Comparison of ENCODE assay signal across 21 cellular contexts in genomic region chr11:110873953-110874352, GRCh38.
DNase-seq lines count a peak whose midpoint lies in the region; ATAC-seq, FAIRE-seq and TF ChIP-seq lines count a peak whose summit lies in the region.
"Had no signal": no experiment of that assay in that cellular context is flagged by ENCODE, and none has a peak within 500 bp of the region (broad histone marks: within the 10 kb centered on the region; RNA-seq: fewer than 3 reads in every experiment).

No MANE protein-coding gene starts in this region.

- no peak for TF ChIP-seq RAD21 in HepG2 (CRISPR knock-in tag; IDR thresholded peaks at IDR 0.05)

- no peak overlapping the region for H3K4me3 Mint-ChIP-seq in activated CD4-positive, alpha-beta T cell treated with anti-CD3 and anti-CD28 coated beads for 36 hours
- H3K4me3 Mint-ChIP-seq: B cell; CD4-positive, CD25-positive, alpha-beta regulatory T cell; CD8-positive, alpha-beta T cell had no signal

- H3K36me3 ChIP-seq in HepG2 (replicated peaks in 1 of 2; ENCODE audit: control insufficient read depth in 1 of 2, insufficient read depth in 2 of 2, low read length in 2 of 2) = no peaks in the 10 kb centered on the region
- H3K36me3 ChIP-seq in right lobe of liver = no peaks in the 10 kb centered on the region
- H3K36me3 ChIP-seq: BLaER1 had no signal

- ATAC-seq in HepG2 (no peak), right lobe of liver (no peak), omental fat pad (ENCODE audit: low FRiP score) (peak; percentile 74)
- no peak for ATAC-seq in activated CD4-positive, alpha-beta T cell treated with anti-CD3 and anti-CD28 coated beads for 36 hours
- ATAC-seq: CD8-positive, alpha-beta T cell; GM12878 had no signal

- no peaks in the 10 kb centered on the region for H3K27me3 ChIP-seq in HepG2 (ENCODE audit: control insufficient read depth in 1 of 2, insufficient read depth in 2 of 2, low read length in 2 of 2)
- H3K27me3 ChIP-seq in right lobe of liver = no peaks in the 10 kb centered on the region
- H3K27me3 ChIP-seq: BLaER1 had no signal

- BruUV-seq in HepG2 (replicated peaks; lab: Mats Ljungman, UMichigan) = no TSS peak

- TF ChIP-seq EP300 in HepG2 (IDR thresholded peaks at IDR 0.05; ENCODE audit: low read depth in 2 of 2, low read length in 2 of 2) = no peak
- TF ChIP-seq EP300 in HepG2 (CRISPR knock-in tag; IDR thresholded peaks at IDR 0.05; ENCODE audit: borderline replicate concordance) = no peak

- H2AFZ ChIP-seq in HepG2 (ENCODE audit: low read length) = no peak overlapping the region

- no peak overlapping the region for H3K4me3 ChIP-seq in HepG2 (replicated peaks in 1 of 3; ENCODE audit: insufficient read depth in 1 of 3, low read depth in 2 of 3, low read length in 3 of 3)
- no peak overlapping the region for H3K4me3 ChIP-seq in right lobe of liver
- H3K4me3 ChIP-seq: BLaER1, GM12878 had no signal

- no peak overlapping the region for H3K9ac ChIP-seq in HepG2 (ENCODE audit: insufficient read depth, low read depth, low read length)
- H3K9ac ChIP-seq: BLaER1 had no signal

- DNase-seq in HepG2 (ENCODE audit: low spot score) (no peak), right lobe of liver (no peak), amniotic epithelial cell (ENCODE audit: low read depth) (peak; percentile 28), omental fat pad (ENCODE audit: low spot score) (no peak), posterior vena cava (ENCODE audit: low spot score) (no peak)
- no peak for DNase-seq in activated CD4-positive, alpha-beta T cell treated with anti-CD3 and anti-CD28 coated beads for 36 hours
- DNase-seq: Caco-2; CD4-positive, CD25-positive, alpha-beta regulatory T cell; CD8-positive, alpha-beta T cell; DMS79; EL; GDM1; GOT3; HCEC 1CT had no signal

- no peaks in the 10 kb centered on the region for H4K20me1 ChIP-seq in HepG2 (ENCODE audit: insufficient read depth, low read length)
- H4K20me1 ChIP-seq: BLaER1 had no signal

- TF ChIP-seq CTCF in HepG2 (CRISPR knock-in tag; IDR thresholded peaks at IDR 0.05) (no peak), right lobe of liver (IDR thresholded peaks at IDR 0.05) (no peak), omental fat pad (IDR thresholded peaks at IDR 0.05) (no peak)

- no peak overlapping the region for H3K4me2 ChIP-seq in HepG2 (ENCODE audit: low read depth, low read length)
- H3K4me2 ChIP-seq: BLaER1 had no signal

- no peaks in the 10 kb centered on the region for H3K36me3 Mint-ChIP-seq in activated CD4-positive, alpha-beta T cell treated with anti-CD3 and anti-CD28 coated beads for 36 hours (ENCODE audit: low read depth)
- H3K36me3 Mint-ChIP-seq: CD4-positive, CD25-positive, alpha-beta regulatory T cell; CD8-positive, alpha-beta T cell had no signal

- no peaks in the 10 kb centered on the region for H3K79me2 ChIP-seq in HepG2 (ENCODE audit: insufficient read depth, low read length)

- CTCF ChIA-PET in HepG2 (lab: Yijun Ruan, JAX; ENCODE audit: low intra/inter-chr PET ratio, low total read pairs) = no interaction called here
- CTCF ChIA-PET in activated CD4-positive, alpha-beta T cell treated with anti-CD3 and anti-CD28 coated beads for 36 hours (lab: Charles Lee) = interaction anchor here (0.9 kb wide), 1 partner anchor 13 kb away, joined by 3 read pairs; no protein-coding TSS in a partner anchor

- no peak overlapping the region for H3K27ac Mint-ChIP-seq in activated CD4-positive, alpha-beta T cell treated with anti-CD3 and anti-CD28 coated beads for 36 hours
- H3K27ac Mint-ChIP-seq: B cell; CD4-positive, CD25-positive, alpha-beta regulatory T cell; CD8-positive, alpha-beta T cell had no signal

- H3K9me3 ChIP-seq in HepG2 (ENCODE audit: low read length) = no peaks in the 10 kb centered on the region
- no peaks in the 10 kb centered on the region for H3K9me3 ChIP-seq in right lobe of liver
- H3K9me3 ChIP-seq: BLaER1, Caco-2 had no signal

- WGBS in HepG2 (ENCODE audit: low lambda C conversion rate) = 0% methylated on average over 1 of the region's 1 CpG
- 60% methylated on average over 1 of the region's 1 CpG for WGBS in right lobe of liver (ENCODE audit: insufficient coverage, low coverage, low lambda C conversion rate, missing lambda C conversion rate)

- no peaks in the 10 kb centered on the region for H3K9me3 Mint-ChIP-seq in activated CD4-positive, alpha-beta T cell treated with anti-CD3 and anti-CD28 coated beads for 36 hours (ENCODE audit: low read depth)
- H3K9me3 Mint-ChIP-seq: CD8-positive, alpha-beta T cell had no signal

- intact Hi-C loops in HepG2 (cut with micrococcal nuclease; ENCODE audit: unreplicated experiment) (no loop called here), right lobe of liver (cut with DNase I) (no loop called here), posterior vena cava (cut with DNase I) (no loop called here)
- intact Hi-C loops in activated CD4-positive, alpha-beta T cell treated with anti-CD3 and anti-CD28 coated beads for 36 hours (cut with DNase I, micrococcal nuclease) = no loop called here

- FAIRE-seq in HepG2 (lab: Jason Lieb, UNC) = no peak
- FAIRE-seq: A204.1, GM12878, H54 had no signal

- POLR2A ChIA-PET in HepG2 (lab: Yijun Ruan, JAX) = no interaction called here
- POLR2A ChIA-PET in activated CD4-positive, alpha-beta T cell treated with anti-CD3 and anti-CD28 coated beads for 36 hours (lab: Charles Lee) = no interaction called here

- H3K4me1 Mint-ChIP-seq in activated CD4-positive, alpha-beta T cell treated with anti-CD3 and anti-CD28 coated beads for 36 hours = no peaks in the 10 kb centered on the region
- H3K4me1 Mint-ChIP-seq: B cell; CD4-positive, CD25-positive, alpha-beta regulatory T cell had no signal

- no peaks in the 10 kb centered on the region for H3K27me3 Mint-ChIP-seq in activated CD4-positive, alpha-beta T cell treated with anti-CD3 and anti-CD28 coated beads for 36 hours
- H3K27me3 Mint-ChIP-seq: CD4-positive, CD25-positive, alpha-beta regulatory T cell had no signal

- H3K27ac ChIP-seq in HepG2 (ENCODE audit: extremely low read length, insufficient read depth, low read length) = no peak overlapping the region
- H3K27ac ChIP-seq in right lobe of liver = no peak overlapping the region
- H3K27ac ChIP-seq: 22Rv1, BLaER1, C4-2B had no signal

- in situ Hi-C loops in HepG2 (cut with HindIII; ENCODE audit: extremely low pct_ligation_motif_present, low pct_unique_long_range_greater_than_20kb) = no loop called here

- no peak for TF ChIP-seq POLR2A in HepG2 (IDR thresholded peaks at IDR 0.05; ENCODE audit: insufficient read depth in 1 of 2, low read depth in 2 of 2, low read length in 2 of 2)
- no peak for TF ChIP-seq POLR2A in right lobe of liver (IDR thresholded peaks at IDR 0.05)

- H3K4me1 ChIP-seq in HepG2 (ENCODE audit: insufficient read depth, low read length) = no peaks in the 10 kb centered on the region
- no peaks in the 10 kb centered on the region for H3K4me1 ChIP-seq in right lobe of liver
- H3K4me1 ChIP-seq: BLaER1, Caco-2 had no signal

TF ChIP-seq in HepG2, 621 proteins besides CTCF, POLR2A, EP300 and RAD21:
- peak; percentile 38 for TF ChIP-seq HNRNPK (IDR thresholded peaks at IDR 0.05; ENCODE audit: low read depth, low read length, poor library complexity, severe bottlenecking)
- TF ChIP-seq, protein P1, sequence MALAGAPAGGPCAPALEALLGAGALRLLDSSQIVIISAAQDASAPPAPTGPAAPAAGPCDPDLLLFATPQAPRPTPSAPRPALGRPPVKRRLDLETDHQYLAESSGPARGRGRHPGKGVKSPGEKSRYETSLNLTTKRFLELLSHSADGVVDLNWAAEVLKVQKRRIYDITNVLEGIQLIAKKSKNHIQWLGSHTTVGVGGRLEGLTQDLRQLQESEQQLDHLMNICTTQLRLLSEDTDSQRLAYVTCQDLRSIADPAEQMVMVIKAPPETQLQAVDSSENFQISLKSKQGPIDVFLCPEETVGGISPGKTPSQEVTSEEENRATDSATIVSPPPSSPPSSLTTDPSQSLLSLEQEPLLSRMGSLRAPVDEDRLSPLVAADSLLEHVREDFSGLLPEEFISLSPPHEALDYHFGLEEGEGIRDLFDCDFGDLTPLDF (CRISPR knock-in tag; IDR thresholded peaks at IDR 0.05) = no peak
TF ChIP-seq in HepG2: peak in this region for 1.
